10 cellular contexts compared by ENCODE assay signal in genomic region chr20:50540620-50541605, GRCh38. TPM values are rescaled to one million over a fixed set of nuclear protein-coding genes. Genes with fewer than 3 reads are reported as not detected.
DNase-seq lines count a peak whose midpoint lies in the region; ATAC-seq and TF ChIP-seq lines count a peak whose summit lies in the region.
"Had no signal": no experiment of that assay in that cellular context is flagged by ENCODE, and none has a peak within 500 bp of the region (broad histone marks: within the 10 kb centered on the region; RNA-seq: fewer than 3 reads in every experiment).

No MANE protein-coding gene starts in this region.

- no peaks in the 10 kb centered on the region for H3K4me1 ChIP-seq in endodermal cell (ENCODE audit: control insufficient read depth, insufficient read depth, low read length)

- peaks cover 6% of the 10 kb centered on the region for H3K4me1 Mint-ChIP-seq in endodermal cell
- H3K4me1 Mint-ChIP-seq in osteocyte (ENCODE audit: unreplicated experiment), result peaks cover 67% of the 10 kb centered on the region

- H3K27me3 Mint-ChIP-seq in endodermal cell (ENCODE audit: insufficient read depth) (no peaks in the 10 kb centered on the region), osteocyte (ENCODE audit: unreplicated experiment) (no peaks in the 10 kb centered on the region)

- no peak for TF ChIP-seq RAD21 in Ishikawa (IDR thresholded peaks at IDR 0.05; ENCODE audit: low read depth)

- H3K27ac Mint-ChIP-seq in endodermal cell (peak overlapping the region; percentile 64), osteocyte (ENCODE audit: unreplicated experiment) (peak overlapping the region; percentile 80)

- H3K36me3 ChIP-seq in endodermal cell (ENCODE audit: control insufficient read depth, insufficient read depth, low read length), result no peaks in the 10 kb centered on the region

- ATAC-seq in HG03025 (IDR thresholded peaks at IDR 0.05; ENCODE audit: low FRiP score, unreplicated experiment), result no peak

- TF ChIP-seq EP300 in Ishikawa (IDR thresholded peaks at IDR 0.05; ENCODE audit: borderline replicate concordance), result no peak; the same call in 1 of the 2 replicates

- TF ChIP-seq CTCF in endodermal cell (conservative IDR thresholded peaks at IDR 0.05) (no peak), osteocyte (IDR thresholded peaks at IDR 0.05) (peak; percentile 19)

- H3K4me3 Mint-ChIP-seq in endodermal cell, result no peak overlapping the region
- peak overlapping the region; percentile 20 for H3K4me3 Mint-ChIP-seq in osteocyte (ENCODE audit: unreplicated experiment)
- H3K4me3 Mint-ChIP-seq: neural crest cell had no signal

- H3K4me3 ChIP-seq in endodermal cell (ENCODE audit: low read length), result no peak overlapping the region

- H3K9me3 ChIP-seq in endodermal cell (ENCODE audit: control insufficient read depth, low read length), result no peaks in the 10 kb centered on the region

- H3K27me3 ChIP-seq in endodermal cell (ENCODE audit: control insufficient read depth, insufficient read depth, low read length, poor library complexity, severe bottlenecking), result no peaks in the 10 kb centered on the region

- H3K27ac ChIP-seq in endodermal cell (ENCODE audit: low read depth, low read length), result no peak overlapping the region
- H3K27ac ChIP-seq: KMS-11 had no signal

- no peak overlapping the region for H3K9ac ChIP-seq in endodermal cell (ENCODE audit: extremely low read depth, low read length, poor library complexity, severe bottlenecking)
- H3K9ac ChIP-seq: KMS-11 had no signal

- 93 to 94% methylated on average over 13 to 14 of the region's 14 CpGs for WGBS in endodermal cell (ENCODE audit: insufficient coverage in 1 of 2, insufficient read length in 1 of 2), 2 experiments

- peaks cover 3% of the 10 kb centered on the region for H3K36me3 Mint-ChIP-seq in endodermal cell (ENCODE audit: low read depth)
- H3K36me3 Mint-ChIP-seq in osteocyte (ENCODE audit: unreplicated experiment), result no peaks in the 10 kb centered on the region

- H3K9me3 Mint-ChIP-seq in endodermal cell (no peaks in the 10 kb centered on the region), osteocyte (ENCODE audit: unreplicated experiment) (no peaks in the 10 kb centered on the region)
- H3K9me3 Mint-ChIP-seq: neural crest cell had no signal

- peak; percentile 99 for DNase-seq in ELR (ENCODE audit: low read depth)
- DNase-seq in endodermal cell, result no peak
- no peak for DNase-seq in osteocyte (ENCODE audit: extremely low spot score, unreplicated experiment)
- no peak for DNase-seq in NCI-H774 (lab: John Stamatoyannopoulos, UW)
- no peak for DNase-seq in activated CD8-positive, alpha-beta memory T cell treated with anti-CD3 and anti-CD28 coated beads for 24 hours
- DNase-seq in SIG-M5 treated with dmso at 0.1 percent for 504 hours (lab: John Stamatoyannopoulos, UW; ENCODE audit: unreplicated experiment), result no peak

TF ChIP-seq in Ishikawa, 13 proteins besides CTCF, POLR2A, EP300 and RAD21:
- TF ChIP-seq NFIC (IDR thresholded peaks at IDR 0.05), result no peak
- no peak for TF ChIP-seq TAF1 (IDR thresholded peaks at IDR 0.05; ENCODE audit: low read depth)
- no peak for TF ChIP-seq USF1 (IDR thresholded peaks at IDR 0.05)
- peak; percentile 73 for TF ChIP-seq TEAD4 (IDR thresholded peaks at IDR 0.05)
- no peak for TF ChIP-seq YY1 (IDR thresholded peaks at IDR 0.05; ENCODE audit: low read depth)
TF ChIP-seq in Ishikawa: peak in this region for 1.

RNA-seq across cellular contexts. Expression of gene PTPN1, which starts 30.7 kb away (rescaled TPM):
- total RNA-seq in endodermal cell (10 to 100 TPM; 25.4 to 28.7 TPM), osteocyte (28.7 and 29.1 TPM in 2 replicates)
- 33.9 TPM for polyA plus RNA-seq in endodermal cell (2013, experiment 1 of 2)
- polyA plus RNA-seq in endodermal cell (2013, experiment 2 of 2), result 30.7 TPM
